In the genomic region with DNA sequence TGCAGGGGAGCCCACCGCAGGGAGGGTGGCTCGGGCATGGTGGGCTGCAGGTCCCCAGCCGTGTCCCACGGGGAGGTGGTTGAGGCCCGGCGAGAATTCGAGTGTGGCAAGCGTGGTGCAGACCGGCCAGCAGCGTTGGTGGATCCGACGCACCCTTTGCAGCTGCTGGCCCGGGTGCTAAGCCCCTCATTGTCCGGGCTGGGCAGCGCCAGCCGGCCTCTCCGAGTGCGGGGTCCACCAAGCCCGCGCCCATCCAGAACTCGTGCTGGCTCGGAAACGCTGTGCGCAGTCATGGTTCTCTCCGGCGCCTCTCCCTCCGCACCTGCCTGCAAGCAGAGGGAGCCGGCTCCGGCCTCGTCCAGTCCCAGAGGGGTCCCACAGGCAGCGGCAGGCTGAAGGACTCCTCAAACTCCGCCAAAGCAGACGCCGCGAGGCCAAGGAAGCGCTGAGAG, we compare ENCODE assay signal across 34 cellular contexts.
"Had no signal": no experiment of that assay in that cellular context is flagged by ENCODE, and none has a peak within 500 bp of the region (broad histone marks: within the 10 kb centered on the region; RNA-seq: fewer than 3 reads in every experiment).

No MANE protein-coding gene starts in this region.

- H3K36me3 ChIP-seq: adrenal gland, esophagus squamous epithelium had no signal

- H3K9me3 ChIP-seq: adrenal gland, body of pancreas, esophagus squamous epithelium had no signal

- H3K27me3 Mint-ChIP-seq: activated CD8-positive, alpha-beta memory T cell treated with anti-CD3 and anti-CD28 coated beads, Interleukin-2, amount 10 ng/mL, durations not matched to agents 7 days and 5 days; activated naive CD8-positive, alpha-beta T cell treated with anti-CD3 and anti-CD28 coated beads, Interleukin-2, amount 50 U/mL, for 24 hours; dendritic cell treated with granulocyte-macrophage colony-stimulating factor and Interleukin-4, amounts not matched to agents 40 ng/mL and 50 ng/mL, for 4 days had no signal

- FAIRE-seq: endometrium, endothelial cell of umbilical vein had no signal

- H3K4me1 Mint-ChIP-seq: activated CD4-positive, alpha-beta T cell treated with anti-CD3 and anti-CD28 coated beads for 36 hours; activated CD4-positive, alpha-beta T cell treated with anti-CD3 and anti-CD28 coated beads, Interleukin-2, amount 10 ng/mL, durations not matched to agents 24 days and 14 days; activated CD8-positive, alpha-beta memory T cell treated with anti-CD3 and anti-CD28 coated beads, Interleukin-2, amount 10 ng/mL, durations not matched to agents 7 days and 5 days; activated naive CD4-positive, alpha-beta T cell treated with anti-CD3 and anti-CD28 coated beads, Interleukin-2, amount 50 U/mL, for 24 hours; activated naive CD8-positive, alpha-beta T cell treated with anti-CD3 and anti-CD28 coated beads for 36 hours; activated naive CD8-positive, alpha-beta T cell treated with anti-CD3 and anti-CD28 coated beads, Interleukin-2, amount 50 U/mL, for 24 hours; T-helper 17 cell had no signal

- H3K9me3 Mint-ChIP-seq: activated CD4-positive, alpha-beta memory T cell treated with anti-CD3 and anti-CD28 coated beads for 36 hours; activated CD4-positive, alpha-beta T cell treated with anti-CD3 and anti-CD28 coated beads, Interleukin-2, amount 10 ng/mL, durations not matched to agents 24 days and 14 days; activated naive CD8-positive, alpha-beta T cell treated with anti-CD3 and anti-CD28 coated beads for 36 hours; activated T-helper 2 cell treated with anti-CD3 and anti-CD28 coated beads, Interferon-gamma antibody, Interleukin-2, Interleukin-4, amounts not matched to agents 10 μg/mL and 5 μg/mL and 100 μg/mL, durations not matched to agents 14 hours and 24 hours and 36 hours had no signal

- H3K4me3 Mint-ChIP-seq: activated CD4-positive, alpha-beta memory T cell treated with anti-CD3 and anti-CD28 coated beads for 36 hours; activated CD4-positive, alpha-beta T cell treated with anti-CD3 and anti-CD28 coated beads for 36 hours; activated CD4-positive, alpha-beta T cell treated with anti-CD3 and anti-CD28 coated beads, Interleukin-2, amount 10 ng/mL, durations not matched to agents 24 days and 14 days; activated CD8-positive, alpha-beta memory T cell treated with anti-CD3 and anti-CD28 coated beads, Interleukin-2, amount 10 ng/mL, durations not matched to agents 7 days and 5 days; activated CD8-positive, alpha-beta T cell treated with anti-CD3 and anti-CD28 coated beads, Interleukin-2, amount 10 ng/mL, durations not matched to agents 7 days and 5 days; activated naive CD4-positive, alpha-beta T cell treated with anti-CD3 and anti-CD28 coated beads for 36 hours; activated naive CD4-positive, alpha-beta T cell treated with anti-CD3 and anti-CD28 coated beads, Interleukin-2, amount 50 U/mL, for 24 hours; activated naive CD8-positive, alpha-beta T cell treated with anti-CD3 and anti-CD28 coated beads for 36 hours; activated naive CD8-positive, alpha-beta T cell treated with anti-CD3 and anti-CD28 coated beads, Interleukin-2, amount 50 U/mL, for 24 hours; activated T-helper 1 cell treated with anti-CD3 and anti-CD28 coated beads, Interleukin-12 subunit alpha, Interleukin-12 subunit beta, Interleukin-2, Interleukin-4 antibody, amounts not matched to agents 30 ng/mL and 10 ng/mL and 1 ng/mL, durations not matched to agents 14 hours and 24 hours and 36 hours; dendritic cell treated with granulocyte-macrophage colony-stimulating factor and Interleukin-4, amounts not matched to agents 40 ng/mL and 50 ng/mL, for 4 days; T-helper 17 cell; T-helper 2 cell treated with Interferon-gamma antibody and Interleukin-4, amounts not matched to agents 5 μg/mL and 100 μg/mL, for 36 hours had no signal

- DNase-seq: activated CD4-positive, alpha-beta memory T cell treated with anti-CD3 and anti-CD28 coated beads for 36 hours; activated CD4-positive, alpha-beta T cell treated with anti-CD3 and anti-CD28 coated beads for 36 hours; activated CD4-positive, alpha-beta T cell treated with anti-CD3 and anti-CD28 coated beads, Interleukin-2, amount 10 ng/mL, durations not matched to agents 24 days and 14 days; activated CD4-positive, CD25-positive, alpha-beta regulatory T cell; activated CD4-positive, CD25-positive, alpha-beta regulatory T cell treated with anti-CD3 and anti-CD28 coated beads, Interleukin-2, amount 50 U/mL, for 72 hours; activated CD8-positive, alpha-beta memory T cell treated with anti-CD3 and anti-CD28 coated beads, Interleukin-2, amount 10 ng/mL, durations not matched to agents 7 days and 5 days; activated CD8-positive, alpha-beta memory T cell treated with anti-CD3 and anti-CD28 coated beads, Interleukin-2, amount 50 U/mL, for 4 hours; activated CD8-positive, alpha-beta T cell treated with anti-CD3 and anti-CD28 coated beads, Interleukin-2, amount 10 ng/mL, durations not matched to agents 7 days and 5 days; activated effector memory CD4-positive, alpha-beta T cell treated with anti-CD3 and anti-CD28 coated beads, Interleukin-2, amount 50 U/mL, for 16 hours; activated naive CD4-positive, alpha-beta T cell treated with anti-CD3 and anti-CD28 coated beads for 36 hours; activated naive CD8-positive, alpha-beta T cell treated with anti-CD3 and anti-CD28 coated beads for 36 hours; activated naive CD8-positive, alpha-beta T cell treated with anti-CD3 and anti-CD28 coated beads, Interleukin-2, amount 50 U/mL, for 24 hours; activated T-cell treated with anti-CD3 and anti-CD28 coated beads, Interleukin-2, amount 50 U/mL, for 1 hour; activated T-cell treated with anti-CD3 and anti-CD28 coated beads, Interleukin-2, amount 50 U/mL, for 48 hours; adrenal gland; amygdala; aorta; body of pancreas; caudate nucleus; cerebellar nuclear complex; effector CD8-positive, alpha-beta T cell; esophagus squamous epithelium; foreskin melanocyte; T-helper 1 cell; T-helper 17 cell had no signal

- H3K4me3 ChIP-seq: adrenal gland, body of pancreas, coronary artery, esophagus squamous epithelium had no signal

- H3K27ac ChIP-seq: adrenal gland, body of pancreas, coronary artery, epithelial cell of prostate, esophagus squamous epithelium had no signal

- H3K36me3 Mint-ChIP-seq: activated CD4-positive, alpha-beta memory T cell treated with anti-CD3 and anti-CD28 coated beads for 36 hours; activated CD8-positive, alpha-beta memory T cell treated with anti-CD3 and anti-CD28 coated beads, Interleukin-2, amount 10 ng/mL, durations not matched to agents 7 days and 5 days; activated naive CD4-positive, alpha-beta T cell treated with anti-CD3 and anti-CD28 coated beads, Interleukin-2, amount 50 U/mL, for 24 hours; activated naive CD8-positive, alpha-beta T cell treated with anti-CD3 and anti-CD28 coated beads for 36 hours had no signal

- H3K27ac Mint-ChIP-seq: activated CD4-positive, alpha-beta memory T cell treated with anti-CD3 and anti-CD28 coated beads for 36 hours; activated CD4-positive, alpha-beta T cell treated with anti-CD3 and anti-CD28 coated beads for 36 hours; activated CD4-positive, alpha-beta T cell treated with anti-CD3 and anti-CD28 coated beads, Interleukin-2, amount 10 ng/mL, durations not matched to agents 24 days and 14 days; activated CD8-positive, alpha-beta memory T cell treated with anti-CD3 and anti-CD28 coated beads, Interleukin-2, amount 10 ng/mL, durations not matched to agents 7 days and 5 days; activated CD8-positive, alpha-beta T cell treated with anti-CD3 and anti-CD28 coated beads, Interleukin-2, amount 10 ng/mL, durations not matched to agents 7 days and 5 days; activated naive CD4-positive, alpha-beta T cell treated with anti-CD3 and anti-CD28 coated beads for 36 hours; activated naive CD4-positive, alpha-beta T cell treated with anti-CD3 and anti-CD28 coated beads, Interleukin-2, amount 50 U/mL, for 24 hours; activated naive CD8-positive, alpha-beta T cell treated with anti-CD3 and anti-CD28 coated beads for 36 hours; activated naive CD8-positive, alpha-beta T cell treated with anti-CD3 and anti-CD28 coated beads, Interleukin-2, amount 50 U/mL, for 24 hours; activated T-helper 1 cell treated with anti-CD3 and anti-CD28 coated beads, Interleukin-12 subunit alpha, Interleukin-12 subunit beta, Interleukin-2, Interleukin-4 antibody, amounts not matched to agents 30 ng/mL and 10 ng/mL and 1 ng/mL, durations not matched to agents 14 hours and 24 hours and 36 hours; activated T-helper 2 cell treated with anti-CD3 and anti-CD28 coated beads, Interferon-gamma antibody, Interleukin-2, Interleukin-4, amounts not matched to agents 10 μg/mL and 5 μg/mL and 100 μg/mL, durations not matched to agents 14 hours and 24 hours and 36 hours; dendritic cell treated with granulocyte-macrophage colony-stimulating factor and Interleukin-4, amounts not matched to agents 40 ng/mL and 50 ng/mL, for 4 days; T-helper 17 cell; T-helper 2 cell treated with Interferon-gamma antibody and Interleukin-4, amounts not matched to agents 5 μg/mL and 100 μg/mL, for 36 hours had no signal

- H3K27me3 ChIP-seq: adrenal gland, body of pancreas, esophagus squamous epithelium had no signal

- H3K4me1 ChIP-seq: adrenal gland, body of pancreas, esophagus squamous epithelium had no signal
